Comparison of ENCODE assay signal across 28 cellular contexts in the genomic region with DNA sequence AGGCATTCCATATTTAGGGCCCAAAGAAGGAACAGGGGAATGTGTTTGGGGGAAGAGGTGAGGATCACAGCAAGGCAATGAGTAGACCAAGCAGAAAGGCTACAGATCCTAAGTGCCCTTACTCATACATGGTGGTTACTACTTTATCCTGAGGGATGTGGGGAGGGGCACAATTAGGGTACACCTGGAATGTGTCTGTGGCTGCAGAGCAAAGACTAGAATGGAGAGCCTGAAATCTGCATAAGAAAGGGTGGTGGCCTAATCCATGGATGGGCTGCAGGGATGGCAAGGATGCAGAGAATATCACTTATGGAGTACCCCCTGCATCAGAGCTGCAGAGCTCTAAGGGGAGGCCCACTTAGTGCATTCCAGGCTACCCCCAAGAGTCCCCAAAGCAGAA.
"Had no signal": no experiment of that assay in that cellular context is flagged by ENCODE, and none has a peak within 500 bp of the region (broad histone marks: within the 10 kb centered on the region; RNA-seq: fewer than 3 reads in every experiment).

No MANE protein-coding gene starts in this region.

- H3K36me3 Mint-ChIP-seq: neural progenitor cell; stimulated activated effector memory CD8-positive, alpha-beta T cell treated with anti-CD3 and anti-CD28 coated beads, Interleukin-12 subunit alpha, Interleukin-12 subunit beta, amount 100 ng/mL, for 72 hours; stimulated activated naive B cell treated with anti-CD40 and anti-IgM and Interleukin-4, amounts not matched to agents 10 μg/mL and 1 μg/mL and 100 μg/mL, for 72 hours had no signal

- H3K27ac ChIP-seq: neural progenitor cell, ovary, parathyroid adenoma, psoas muscle, right lobe of liver, sigmoid colon, stomach, thoracic aorta, thyroid gland, tibial nerve, upper lobe of left lung, vagina had no signal

- DNase-seq: occipital lobe; ovary; posterior cingulate gyrus; psoas muscle; right cardiac atrium; right lobe of liver; sigmoid colon; small intestine; stimulated activated CD4-positive, alpha-beta T cell treated with anti-CD3 and anti-CD28 coated beads, Interleukin-15, amount 100 ng/mL, for 24 hours; stimulated activated CD4-positive, alpha-beta T cell treated with anti-CD3 and anti-CD28 coated beads, Interleukin-2, amount 100 ng/mL, for 24 hours; stimulated activated CD4-positive, alpha-beta T cell treated with anti-CD3 and anti-CD28 coated beads, Interleukin-2, amount 100 ng/mL, for 48 hours; stimulated activated CD4-positive, alpha-beta T cell treated with anti-CD3 and anti-CD28 coated beads, Interleukin-4, amount 100 ng/mL, for 24 hours; stimulated activated naive B cell treated with anti-CD40 and anti-IgM and Interleukin-4, amounts not matched to agents 10 μg/mL and 1 μg/mL and 100 μg/mL, for 72 hours; stimulated activated naive CD4-positive, alpha-beta T cell treated with Interleukin-2 at 50 U/mL for 16 hours; stomach; thyroid gland; trophoblast cell; upper lobe of left lung had no signal

- H3K4me1 ChIP-seq: parathyroid adenoma, psoas muscle, right lobe of liver, sigmoid colon, stomach, thyroid gland, tibial nerve, upper lobe of left lung, vagina had no signal

- H2AFZ ChIP-seq: neural progenitor cell, parathyroid adenoma had no signal

- H3K9me3 ChIP-seq: ovary, psoas muscle, right lobe of liver, sigmoid colon, stomach, thoracic aorta, thyroid gland, tibial nerve, upper lobe of left lung, vagina had no signal

- H3K9ac ChIP-seq: neural progenitor cell, parathyroid adenoma had no signal

- H3K79me2 ChIP-seq: parathyroid adenoma had no signal

- H3K4me2 ChIP-seq: neural progenitor cell had no signal

- H3K4me1 Mint-ChIP-seq: nephron; stimulated activated effector memory CD8-positive, alpha-beta T cell treated with anti-CD3 and anti-CD28 coated beads, Interleukin-12 subunit alpha, Interleukin-12 subunit beta, amount 100 ng/mL, for 72 hours; stimulated activated naive B cell treated with anti-CD40 and anti-IgM and Interleukin-4, amounts not matched to agents 10 μg/mL and 1 μg/mL and 100 μg/mL, for 72 hours had no signal

- FAIRE-seq: small intestine, urothelium cell line had no signal

- H3K27me3 ChIP-seq: neural progenitor cell, ovary, right lobe of liver, sigmoid colon, stomach, thyroid gland, tibial nerve, upper lobe of left lung, vagina had no signal

- ATAC-seq: psoas muscle; right cardiac atrium; right lobe of liver; stimulated activated effector memory CD8-positive, alpha-beta T cell treated with anti-CD3 and anti-CD28 coated beads, Interleukin-12 subunit alpha, Interleukin-12 subunit beta, amount 100 ng/mL, for 72 hours; stimulated activated naive B cell treated with anti-CD40 and anti-IgM and Interleukin-4, amounts not matched to agents 10 μg/mL and 1 μg/mL and 100 μg/mL, for 72 hours had no signal

- H3K4me3 ChIP-seq: neural progenitor cell, ovary, psoas muscle, right lobe of liver, sigmoid colon, stomach, thoracic aorta, thyroid gland, tibial nerve, upper lobe of left lung, vagina had no signal

- H3K36me3 ChIP-seq: neural progenitor cell, ovary, right lobe of liver, sigmoid colon, stomach, thoracic aorta, thyroid gland, tibial nerve, upper lobe of left lung, vagina had no signal

- H3K27ac Mint-ChIP-seq: nephron; neural progenitor cell; progenitor cell of endocrine pancreas; stimulated activated effector memory CD8-positive, alpha-beta T cell treated with anti-CD3 and anti-CD28 coated beads, Interleukin-12 subunit alpha, Interleukin-12 subunit beta, amount 100 ng/mL, for 72 hours; stimulated activated naive B cell treated with anti-CD40 and anti-IgM and Interleukin-4, amounts not matched to agents 10 μg/mL and 1 μg/mL and 100 μg/mL, for 72 hours; stimulated activated naive CD8-positive, alpha-beta T cell treated with anti-CD3 and anti-CD28 coated beads, Interleukin-15, Interleukin-2, amounts not matched to agents 100 ng/mL and 50 ng/mL, for 24 hours had no signal

- H3K9me3 Mint-ChIP-seq: nephron, neural progenitor cell had no signal

- H3K27me3 Mint-ChIP-seq: progenitor cell of endocrine pancreas; stimulated activated naive B cell treated with anti-CD40 and anti-IgM and Interleukin-4, amounts not matched to agents 10 μg/mL and 1 μg/mL and 100 μg/mL, for 72 hours; stimulated activated naive CD8-positive, alpha-beta T cell treated with anti-CD3 and anti-CD28 coated beads, Interleukin-15, Interleukin-2, amounts not matched to agents 100 ng/mL and 50 ng/mL, for 24 hours had no signal

- H3K4me3 Mint-ChIP-seq: nephron; neural progenitor cell; stimulated activated effector memory CD8-positive, alpha-beta T cell treated with anti-CD3 and anti-CD28 coated beads, Interleukin-12 subunit alpha, Interleukin-12 subunit beta, amount 100 ng/mL, for 72 hours; stimulated activated naive B cell treated with anti-CD40 and anti-IgM and Interleukin-4, amounts not matched to agents 10 μg/mL and 1 μg/mL and 100 μg/mL, for 72 hours; stimulated activated naive CD8-positive, alpha-beta T cell treated with anti-CD3 and anti-CD28 coated beads, Interleukin-15, Interleukin-2, amounts not matched to agents 100 ng/mL and 50 ng/mL, for 24 hours had no signal
